1 cellular context compared by ENCODE assay signal in the genomic region with DNA sequence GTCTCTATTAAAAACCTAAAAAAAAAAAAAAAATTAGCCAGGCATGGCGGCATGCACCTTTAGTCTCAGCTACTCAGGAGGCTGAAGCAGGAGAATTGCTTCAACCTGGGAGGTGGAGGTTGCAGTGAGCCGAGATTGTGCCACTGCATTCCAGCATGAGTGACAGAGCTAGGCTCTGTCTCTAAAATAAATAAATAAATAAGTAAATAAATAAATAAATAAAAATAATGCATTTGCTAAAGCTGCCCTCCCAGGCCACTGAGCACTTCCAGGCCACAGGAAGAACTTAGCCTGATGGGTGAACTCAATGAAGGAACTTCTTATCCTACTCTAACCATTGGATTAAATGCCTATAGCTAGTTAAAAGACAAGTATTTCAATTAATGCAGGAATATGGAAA.
TF ChIP-seq lines count a peak whose summit lies in the region.

No MANE protein-coding gene starts in this region.

TF ChIP-seq in HEK293, 187 proteins besides CTCF, POLR2A, EP300 and RAD21 (continued from another document):
- TF ChIP-seq, protein P1, sequence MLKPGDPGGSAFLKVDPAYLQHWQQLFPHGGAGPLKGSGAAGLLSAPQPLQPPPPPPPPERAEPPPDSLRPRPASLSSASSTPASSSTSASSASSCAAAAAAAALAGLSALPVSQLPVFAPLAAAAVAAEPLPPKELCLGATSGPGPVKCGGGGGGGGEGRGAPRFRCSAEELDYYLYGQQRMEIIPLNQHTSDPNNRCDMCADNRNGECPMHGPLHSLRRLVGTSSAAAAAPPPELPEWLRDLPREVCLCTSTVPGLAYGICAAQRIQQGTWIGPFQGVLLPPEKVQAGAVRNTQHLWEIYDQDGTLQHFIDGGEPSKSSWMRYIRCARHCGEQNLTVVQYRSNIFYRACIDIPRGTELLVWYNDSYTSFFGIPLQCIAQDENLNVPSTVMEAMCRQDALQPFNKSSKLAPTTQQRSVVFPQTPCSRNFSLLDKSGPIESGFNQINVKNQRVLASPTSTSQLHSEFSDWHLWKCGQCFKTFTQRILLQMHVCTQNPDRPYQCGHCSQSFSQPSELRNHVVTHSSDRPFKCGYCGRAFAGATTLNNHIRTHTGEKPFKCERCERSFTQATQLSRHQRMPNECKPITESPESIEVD (tag by site-specific recombination; IDR thresholded peaks at IDR 0.05), result no peak
- TF ChIP-seq ZNF18 (tag by site-specific recombination; IDR thresholded peaks at IDR 0.05) (no peak), ZNF76 (tag by site-specific recombination; IDR thresholded peaks at IDR 0.05; ENCODE audit: borderline replicate concordance, low read depth) (no peak), ZNF16 (tag by site-specific recombination; IDR thresholded peaks at IDR 0.05; ENCODE audit: low read depth) (no peak), ZNF600 (tag by site-specific recombination; IDR thresholded peaks at IDR 0.05) (no peak), BCL11A (tag by site-specific recombination; IDR thresholded peaks at IDR 0.05; ENCODE audit: low read depth) (no peak), ZNF426 (tag by site-specific recombination; IDR thresholded peaks at IDR 0.05) (peak; percentile 28), GLI4 (tag by site-specific recombination; IDR thresholded peaks at IDR 0.05) (no peak), YY2 (tag by site-specific recombination; IDR thresholded peaks at IDR 0.05) (no peak), ZNF692 (tag by site-specific recombination; IDR thresholded peaks at IDR 0.05) (no peak)
- TF ChIP-seq, protein P2, sequence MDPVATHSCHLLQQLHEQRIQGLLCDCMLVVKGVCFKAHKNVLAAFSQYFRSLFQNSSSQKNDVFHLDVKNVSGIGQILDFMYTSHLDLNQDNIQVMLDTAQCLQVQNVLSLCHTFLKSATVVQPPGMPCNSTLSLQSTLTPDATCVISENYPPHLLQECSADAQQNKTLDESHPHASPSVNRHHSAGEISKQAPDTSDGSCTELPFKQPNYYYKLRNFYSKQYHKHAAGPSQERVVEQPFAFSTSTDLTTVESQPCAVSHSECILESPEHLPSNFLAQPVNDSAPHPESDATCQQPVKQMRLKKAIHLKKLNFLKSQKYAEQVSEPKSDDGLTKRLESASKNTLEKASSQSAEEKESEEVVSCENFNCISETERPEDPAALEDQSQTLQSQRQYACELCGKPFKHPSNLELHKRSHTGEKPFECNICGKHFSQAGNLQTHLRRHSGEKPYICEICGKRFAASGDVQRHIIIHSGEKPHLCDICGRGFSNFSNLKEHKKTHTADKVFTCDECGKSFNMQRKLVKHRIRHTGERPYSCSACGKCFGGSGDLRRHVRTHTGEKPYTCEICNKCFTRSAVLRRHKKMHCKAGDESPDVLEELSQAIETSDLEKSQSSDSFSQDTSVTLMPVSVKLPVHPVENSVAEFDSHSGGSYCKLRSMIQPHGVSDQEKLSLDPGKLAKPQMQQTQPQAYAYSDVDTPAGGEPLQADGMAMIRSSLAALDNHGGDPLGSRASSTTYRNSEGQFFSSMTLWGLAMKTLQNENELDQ (tag by site-specific recombination; IDR thresholded peaks at IDR 0.05; ENCODE audit: low read depth), result no peak
